17 cellular contexts compared by ENCODE assay signal in the genomic region with DNA sequence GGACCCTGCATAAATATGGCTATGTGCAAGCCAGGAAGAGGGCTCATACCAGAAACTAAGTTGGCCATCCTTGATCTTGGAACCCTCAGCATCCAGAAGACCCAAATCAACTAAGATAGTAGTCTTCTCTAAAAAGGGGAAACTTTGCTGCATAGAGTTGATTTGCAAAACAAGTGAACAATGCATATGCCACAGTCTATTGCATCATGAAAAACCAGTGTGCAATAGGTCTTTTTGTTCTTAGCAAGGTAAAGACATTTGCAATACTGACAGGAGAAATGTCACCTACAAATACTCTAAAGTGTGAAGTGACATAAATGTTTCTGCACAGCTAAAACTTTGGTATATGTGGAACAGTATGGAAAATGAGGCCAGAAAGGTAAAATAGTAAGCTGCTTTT. TPM values are rescaled to one million over a fixed set of nuclear protein-coding genes. Genes with fewer than 3 reads are reported as not detected.
DNase-seq lines count a peak whose midpoint lies in the region; ATAC-seq and TF ChIP-seq lines count a peak whose summit lies in the region.
"Had no signal": no experiment of that assay in that cellular context is flagged by ENCODE, and none has a peak within 500 bp of the region (broad histone marks: within the 10 kb centered on the region; RNA-seq: fewer than 3 reads in every experiment).

No MANE protein-coding gene starts in this region.

- no peak for TF ChIP-seq CTCF in neutrophil (IDR thresholded peaks at IDR 0.05)

- peak overlapping the region; percentile 74 for H3K27ac Mint-ChIP-seq in activated CD4-positive, alpha-beta T cell treated with anti-CD3 and anti-CD28 coated beads, Interleukin-2, amount 10 ng/mL, durations not matched to agents 7 days and 5 days
- peak overlapping the region; percentile 78 for H3K27ac Mint-ChIP-seq in activated T-helper 2 cell treated with anti-CD3 and anti-CD28 coated beads, Interferon-gamma antibody, Interleukin-2, Interleukin-4, amounts not matched to agents 10 μg/mL and 5 μg/mL and 100 μg/mL, durations not matched to agents 14 hours and 24 hours and 36 hours

- H3K4me1 ChIP-seq in neutrophil (ENCODE audit: control insufficient read depth in 1 of 2, insufficient read depth in 1 of 2, low read depth in 1 of 2, low read length in 1 of 2) = peaks cover 50 to 66% of the 10 kb centered on the region in 2 experiments

- H3K36me3 Mint-ChIP-seq in activated CD4-positive, alpha-beta T cell treated with anti-CD3 and anti-CD28 coated beads, Interleukin-2, amount 10 ng/mL, durations not matched to agents 7 days and 5 days (ENCODE audit: low read depth) = peaks cover 30% of the 10 kb centered on the region
- H3K36me3 Mint-ChIP-seq in activated T-helper 2 cell treated with anti-CD3 and anti-CD28 coated beads, Interferon-gamma antibody, Interleukin-2, Interleukin-4, amounts not matched to agents 10 μg/mL and 5 μg/mL and 100 μg/mL, durations not matched to agents 14 hours and 24 hours and 36 hours (ENCODE audit: low read depth) = peaks cover 66% of the 10 kb centered on the region

- CTCF ChIA-PET in activated CD4-positive, alpha-beta T cell treated with anti-CD3 and anti-CD28 coated beads, Interleukin-2, amount 10 ng/mL, durations not matched to agents 7 days and 5 days (lab: Charles Lee) = interaction anchor here (1.2 to 2.0 kb wide), 2 partner anchors 9 to 189 kb away, joined by 3 to 8 read pairs; no protein-coding TSS in a partner anchor

- intact Hi-C loops in activated T-helper 2 cell treated with anti-CD3 and anti-CD28 coated beads, Interferon-gamma antibody, Interleukin-2, Interleukin-4, amounts not matched to agents 10 μg/mL and 5 μg/mL and 100 μg/mL, durations not matched to agents 14 hours and 24 hours and 36 hours (cut with micrococcal nuclease) = loop anchor here (1.0 to 10.0 kb wide), 7 partner anchors 9 to 1873 kb away; a partner anchor contains a TSS

- POLR2A ChIA-PET in activated CD4-positive, alpha-beta T cell treated with anti-CD3 and anti-CD28 coated beads, Interleukin-2, amount 10 ng/mL, durations not matched to agents 7 days and 5 days (lab: Charles Lee) = no interaction called here

- H3K4me1 Mint-ChIP-seq in activated CD4-positive, alpha-beta T cell treated with anti-CD3 and anti-CD28 coated beads, Interleukin-2, amount 10 ng/mL, durations not matched to agents 7 days and 5 days = peaks cover 40% of the 10 kb centered on the region
- peaks cover 50% of the 10 kb centered on the region for H3K4me1 Mint-ChIP-seq in activated T-helper 2 cell treated with anti-CD3 and anti-CD28 coated beads, Interferon-gamma antibody, Interleukin-2, Interleukin-4, amounts not matched to agents 10 μg/mL and 5 μg/mL and 100 μg/mL, durations not matched to agents 14 hours and 24 hours and 36 hours (ENCODE audit: low read depth)

- no peaks in the 10 kb centered on the region for H3K9me3 Mint-ChIP-seq in activated CD4-positive, alpha-beta T cell treated with anti-CD3 and anti-CD28 coated beads, Interleukin-2, amount 10 ng/mL, durations not matched to agents 7 days and 5 days
- H3K9me3 Mint-ChIP-seq in activated T-helper 2 cell treated with anti-CD3 and anti-CD28 coated beads, Interferon-gamma antibody, Interleukin-2, Interleukin-4, amounts not matched to agents 10 μg/mL and 5 μg/mL and 100 μg/mL, durations not matched to agents 14 hours and 24 hours and 36 hours = no peaks in the 10 kb centered on the region
- H3K9me3 Mint-ChIP-seq: stimulated activated naive B cell treated with anti-CD40 and anti-IgM and Interleukin-4, amounts not matched to agents 10 μg/mL and 1 μg/mL and 100 μg/mL, for 72 hours had no signal

- peak overlapping the region; percentile 88 for H3K27ac ChIP-seq in neutrophil
- H3K27ac ChIP-seq: foreskin keratinocyte, right lobe of liver had no signal

- DNase-seq in activated CD4-positive, alpha-beta T cell treated with anti-CD3 and anti-CD28 coated beads, Interleukin-2, amount 10 ng/mL, durations not matched to agents 7 days and 5 days = no peak
- DNase-seq in activated CD4-positive, alpha-beta T cell treated with anti-CD3 and anti-CD28 coated beads for 4 hours = no peak
- DNase-seq in NAMALWA (ENCODE audit: low spot score) = peak; percentile 20
- DNase-seq in activated T-helper 2 cell treated with anti-CD3 and anti-CD28 coated beads, Interferon-gamma antibody, Interleukin-2, Interleukin-4, amounts not matched to agents 10 μg/mL and 5 μg/mL and 100 μg/mL, durations not matched to agents 14 hours and 24 hours and 36 hours (ENCODE audit: low spot score) = no peak
- no peak for DNase-seq in T-helper 9 cell
- DNase-seq: ACHN; activated CD4-positive, CD25-positive, alpha-beta regulatory T cell treated with anti-CD3 and anti-CD28 coated beads, Interleukin-2, amount 50 U/mL, for 72 hours; activated effector memory CD4-positive, alpha-beta T cell treated with Interleukin-2 at 50 U/mL for 16 hours; foreskin keratinocyte; GOT3; NCI-H1092 treated with DMSO at 0.1 percent for 48 hours; NCI-H2171 treated with DMSO at 0.1 percent for 48 hours; right lobe of liver; stimulated activated naive B cell treated with anti-CD40 and anti-IgM and Interleukin-4, amounts not matched to agents 10 μg/mL and 1 μg/mL and 100 μg/mL, for 72 hours had no signal

- H3K9me3 ChIP-seq in neutrophil = no peaks in the 10 kb centered on the region
- H3K9me3 ChIP-seq: right lobe of liver had no signal

- H3K27me3 ChIP-seq in neutrophil = no peaks in the 10 kb centered on the region
- H3K27me3 ChIP-seq: foreskin keratinocyte, right lobe of liver had no signal

- no peak overlapping the region for H3K4me3 Mint-ChIP-seq in activated CD4-positive, alpha-beta T cell treated with anti-CD3 and anti-CD28 coated beads, Interleukin-2, amount 10 ng/mL, durations not matched to agents 7 days and 5 days
- H3K4me3 Mint-ChIP-seq in activated T-helper 2 cell treated with anti-CD3 and anti-CD28 coated beads, Interferon-gamma antibody, Interleukin-2, Interleukin-4, amounts not matched to agents 10 μg/mL and 5 μg/mL and 100 μg/mL, durations not matched to agents 14 hours and 24 hours and 36 hours (ENCODE audit: low read depth) = peak overlapping the region; percentile 14

- ATAC-seq in GM18520 (IDR thresholded peaks at IDR 0.05; ENCODE audit: unreplicated experiment) (no peak), HG03039 (IDR thresholded peaks at IDR 0.05; ENCODE audit: unreplicated experiment) (no peak)
- ATAC-seq: foreskin keratinocyte; right lobe of liver; stimulated activated naive B cell treated with anti-CD40 and anti-IgM and Interleukin-4, amounts not matched to agents 10 μg/mL and 1 μg/mL and 100 μg/mL, for 72 hours had no signal

- no peaks in the 10 kb centered on the region for H3K27me3 Mint-ChIP-seq in activated CD4-positive, alpha-beta T cell treated with anti-CD3 and anti-CD28 coated beads, Interleukin-2, amount 10 ng/mL, durations not matched to agents 7 days and 5 days
- no peaks in the 10 kb centered on the region for H3K27me3 Mint-ChIP-seq in activated T-helper 2 cell treated with anti-CD3 and anti-CD28 coated beads, Interferon-gamma antibody, Interleukin-2, Interleukin-4, amounts not matched to agents 10 μg/mL and 5 μg/mL and 100 μg/mL, durations not matched to agents 14 hours and 24 hours and 36 hours (ENCODE audit: low read depth)
- H3K27me3 Mint-ChIP-seq: stimulated activated naive B cell treated with anti-CD40 and anti-IgM and Interleukin-4, amounts not matched to agents 10 μg/mL and 1 μg/mL and 100 μg/mL, for 72 hours had no signal

- peak overlapping the region; percentile 76 to 94 for H3K4me3 ChIP-seq in neutrophil (ENCODE audit: low read depth in 1 of 2, low read length in 1 of 2)
- H3K4me3 ChIP-seq: right lobe of liver had no signal

- no peaks in the 10 kb centered on the region for H3K36me3 ChIP-seq in neutrophil
- H3K36me3 ChIP-seq: right lobe of liver had no signal

RNA-seq across cellular contexts. Expression of a gene that starts 2.0 kb away (rescaled TPM):
- total RNA-seq in activated CD4-positive, alpha-beta T cell treated with anti-CD3 and anti-CD28 coated beads, Interleukin-2, amount 10 ng/mL, durations not matched to agents 7 days and 5 days = 100 to 1,000 TPM; 300 to 342 TPM
- total RNA-seq in activated T-helper 2 cell treated with anti-CD3 and anti-CD28 coated beads, Interferon-gamma antibody, Interleukin-2, Interleukin-4, amounts not matched to agents 10 μg/mL and 5 μg/mL and 100 μg/mL, durations not matched to agents 14 hours and 24 hours and 36 hours = 108 and 113 TPM in 2 replicates
